26 cellular contexts compared by ENCODE assay signal in the genomic region with DNA sequence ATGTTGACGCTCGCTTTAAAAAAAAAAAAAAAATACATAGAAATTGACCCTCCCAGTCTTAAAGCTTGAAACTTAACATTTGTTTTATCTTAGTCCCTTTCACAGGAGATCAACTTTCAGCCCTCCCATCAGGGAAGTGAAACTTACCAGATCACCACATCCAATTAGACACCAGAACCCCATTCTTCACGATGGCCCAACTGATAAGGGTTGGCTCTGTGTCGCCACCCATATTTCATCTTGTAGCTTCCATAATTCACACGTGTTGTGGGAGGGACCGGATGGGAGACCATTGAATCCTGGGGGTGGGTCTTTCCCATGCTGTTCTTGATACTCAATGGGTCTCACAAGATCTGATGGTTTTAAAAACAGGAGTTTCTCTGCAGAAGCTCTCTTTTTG.
DNase-seq lines count a peak whose midpoint lies in the region; ATAC-seq, FAIRE-seq and TF ChIP-seq lines count a peak whose summit lies in the region.
"Had no signal": no experiment of that assay in that cellular context is flagged by ENCODE, and none has a peak within 500 bp of the region (broad histone marks: within the 10 kb centered on the region; RNA-seq: fewer than 3 reads in every experiment).

No MANE protein-coding gene starts in this region.

- no peak for TF ChIP-seq POLR2A in GM12891 (IDR thresholded peaks at IDR 0.05; ENCODE audit: low read depth, low read length)
- TF ChIP-seq POLR2A in GM12878 (IDR thresholded peaks at IDR 0.05; ENCODE audit: low read depth, low read length): no peak

- no peaks in the 10 kb centered on the region for H3K9me3 ChIP-seq in GM12878 (replicated peaks; ENCODE audit: control insufficient read depth, insufficient read depth, low read length)
- H3K9me3 ChIP-seq: BE2C, BLaER1 had no signal

- H3K27me3 ChIP-seq in GM12878 (replicated peaks in 1 of 2; ENCODE audit: control insufficient read depth in 2 of 2, insufficient read depth in 2 of 2, low read length in 1 of 2): no peaks in the 10 kb centered on the region
- H3K27me3 ChIP-seq: BE2C, BLaER1 had no signal

- no peak overlapping the region for H3K27ac ChIP-seq in GM12878 (ENCODE audit: control insufficient read depth, insufficient read depth)
- H3K27ac ChIP-seq: BLaER1 had no signal

- ATAC-seq in GM12878: no peak
- no peak for ATAC-seq in GM21825 (IDR thresholded peaks at IDR 0.05; ENCODE audit: unreplicated experiment)
- no peak for ATAC-seq in left cardiac atrium

- no peak overlapping the region for H3K9ac ChIP-seq in GM12878 (ENCODE audit: control insufficient read depth, insufficient read depth, low read length)
- H3K9ac ChIP-seq: BLaER1 had no signal

- no TSS peak for BruUV-seq in GM12878 (replicated peaks; lab: Mats Ljungman, UMichigan)

- H4K20me1 ChIP-seq in GM12878 (ENCODE audit: control insufficient read depth, insufficient read depth): no peaks in the 10 kb centered on the region
- H4K20me1 ChIP-seq: BLaER1 had no signal

- FAIRE-seq in GM12891 (lab: Jason Lieb, UNC): no peak
- no peak for FAIRE-seq in GM12878 (lab: Jason Lieb, UNC)
- FAIRE-seq: A204.1, GM12892, GM18507 had no signal

- RAD21 ChIA-PET in GM12878 (lab: Charles Lee; ENCODE audit: unreplicated experiment): no interaction called here

- CTCF ChIA-PET in GM12878 (lab: Yijun Ruan, JAX): no interaction called here

- TF ChIP-seq CTCF in GM12878 (IDR thresholded peaks at IDR 0.05 in 2 of 3, conservative IDR thresholded peaks at IDR 0.05 in 1 of 3; ENCODE audit: control insufficient read depth in 2 of 3, extremely low read depth in 1 of 3, insufficient read depth in 1 of 3, low read depth in 3 of 3, low read length in 3 of 3): no peak

- no peaks in the 10 kb centered on the region for H3K79me2 ChIP-seq in GM12878 (ENCODE audit: control insufficient read depth, insufficient read depth, low read length)

- POLR2A ChIA-PET in GM12878 (lab: Charles Lee): no interaction called here

- no peak for TF ChIP-seq RAD21 in GM12878 (IDR thresholded peaks at IDR 0.05; ENCODE audit: insufficient read depth, low read depth, low read length)

- H3K4me1 ChIP-seq in GM12878 (ENCODE audit: control insufficient read depth, insufficient read depth, low read length): no peaks in the 10 kb centered on the region
- H3K4me1 ChIP-seq: BE2C, BLaER1 had no signal

- no peak for TF ChIP-seq EP300 in GM12878 (IDR thresholded peaks at IDR 0.05; ENCODE audit: borderline replicate concordance in 1 of 2, control insufficient read depth in 1 of 2, low read depth in 2 of 2, low read length in 2 of 2)

- H2AFZ ChIP-seq in GM12878 (ENCODE audit: control insufficient read depth, low read depth, low read length): no peak overlapping the region

- DNase-seq in GM12891 (ENCODE audit: insufficient read length, low spot score) (no peak), MV-4-11 (lab: John Stamatoyannopoulos, UW) (peak; percentile 33), SK-N-DZ (ENCODE audit: low spot score) (peak; percentile 86), GM12878 (ENCODE audit: low read depth, low spot score) (no peak), NCI-H446 treated with DMSO at 0.1 percent for 48 hours (lab: John Stamatoyannopoulos, UW) (no peak), left cardiac atrium (no peak)
- DNase-seq: 8988T; ACHN; BE2C; C1 segment of cervical spinal cord; CD4-positive, alpha-beta memory T cell; CD4-positive, CD25-positive, alpha-beta regulatory T cell; CD8-positive, alpha-beta memory T cell; COR-L47; DMS 273 treated with DMSO at 0.1 percent for 48 hours; DMS153; DMS53; DMS79; DND-41; EL; GDM1 had no signal

- 21% methylated on average over 6 of the region's 6 CpGs for WGBS in GM12878 (ENCODE audit: insufficient coverage, insufficient replicate concordance, low lambda C conversion rate, missing lambda C conversion rate)

- no peak overlapping the region for H3K4me2 ChIP-seq in GM12878 (ENCODE audit: control insufficient read depth, insufficient read depth)
- H3K4me2 ChIP-seq: BLaER1 had no signal

- intact Hi-C loops in GM12878 (cut with micrococcal nuclease; ENCODE audit: unreplicated experiment): no loop called here
- intact Hi-C loops in left cardiac atrium (cut with DNase I): no loop called here

- no peak overlapping the region for H3K4me3 ChIP-seq in GM12878
- H3K4me3 ChIP-seq: BLaER1 had no signal

- in situ Hi-C loops in GM12878 (cut with MboI): no loop called here

- SMC1A ChIA-PET in GM12878 (lab: Charles Lee; ENCODE audit: uncharacterized antibody, unreplicated experiment): no interaction called here

- H3K36me3 ChIP-seq in GM12878 (ENCODE audit: control insufficient read depth in 2 of 2, insufficient read depth in 2 of 2, low read length in 1 of 2): no peaks in the 10 kb centered on the region
- H3K36me3 ChIP-seq: BE2C, BLaER1 had no signal

TF ChIP-seq in GM12891, 5 proteins besides CTCF, POLR2A, EP300 and RAD21:
- no peak for TF ChIP-seq TAF1 (IDR thresholded peaks at IDR 0.05; ENCODE audit: low read depth, low read length)
- no peak for TF ChIP-seq POU2F2 (IDR thresholded peaks at IDR 0.05; ENCODE audit: low read depth, low read length)
- 0 out of 2 replicates have a peak, but pooled peaks have one; percentile 13 for TF ChIP-seq SPI1 (IDR thresholded peaks at IDR 0.05; ENCODE audit: low read depth, low read length)
- TF ChIP-seq POLR2AphosphoS5 (IDR thresholded peaks at IDR 0.05; ENCODE audit: low read depth, low read length): no peak
- TF ChIP-seq PAX5 (IDR thresholded peaks at IDR 0.05; ENCODE audit: insufficient read depth, low read length, severe bottlenecking): no peak

TF ChIP-seq in GM12878, 131 proteins besides CTCF, POLR2A, EP300 and RAD21:
- TF ChIP-seq MEF2A (IDR thresholded peaks at IDR 0.05; ENCODE audit: insufficient read depth, low read depth, low read length): no peak
- peak; percentile 9; the same call in 1 of the 2 replicates for TF ChIP-seq SPI1 (IDR thresholded peaks at IDR 0.05; ENCODE audit: borderline replicate concordance, insufficient read depth, low read depth, low read length)
- TF ChIP-seq ESRRA (IDR thresholded peaks at IDR 0.05; ENCODE audit: low read length): no peak

Comparison
In these comparisons a context has a peak if more than half of its experiments do, and no peak if none do; other contexts are left out.
1. DNase-seq: peak in MV-4-11 (single experiment) and SK-N-DZ (single experiment); none in GM12891 (single experiment), GM12878 (single experiment), NCI-H446 treated with DMSO at 0.1 percent for 48 hours (single experiment) and left cardiac atrium (single experiment).